20 cellular contexts compared by ENCODE assay signal in genomic region chr4:151709587-151709986, GRCh38. TPM values are rescaled to one million over a fixed set of nuclear protein-coding genes. Genes with fewer than 3 reads are reported as not detected.
DNase-seq lines count a peak whose midpoint lies in the region; ATAC-seq and TF ChIP-seq lines count a peak whose summit lies in the region.
"Had no signal": no experiment of that assay in that cellular context is flagged by ENCODE, and none has a peak within 500 bp of the region (broad histone marks: within the 10 kb centered on the region; RNA-seq: fewer than 3 reads in every experiment).

No MANE protein-coding gene starts in this region.

- no peaks in the 10 kb centered on the region for H3K9me3 Mint-ChIP-seq in activated naive CD4-positive, alpha-beta T cell treated with anti-CD3 and anti-CD28 coated beads, Interleukin-2, amount 50 U/mL, for 72 hours
- no peaks in the 10 kb centered on the region for H3K9me3 Mint-ChIP-seq in stimulated activated effector memory CD8-positive, alpha-beta T cell treated with anti-CD3 and anti-CD28 coated beads, Interleukin-12 subunit alpha, Interleukin-12 subunit beta, amount 100 ng/mL, for 72 hours
- H3K9me3 Mint-ChIP-seq: CD8-positive, alpha-beta T cell; GM23338; HFFc6 had no signal

- peaks cover 30% of the 10 kb centered on the region for H3K36me3 ChIP-seq in left ventricle myocardium inferior

- H3K36me3 Mint-ChIP-seq in activated naive CD4-positive, alpha-beta T cell treated with anti-CD3 and anti-CD28 coated beads, Interleukin-2, amount 50 U/mL, for 72 hours: peaks cover 7 to 8% of the 10 kb centered on the region in 2 donors
- peaks cover 9% of the 10 kb centered on the region for H3K36me3 Mint-ChIP-seq in stimulated activated effector memory CD8-positive, alpha-beta T cell treated with anti-CD3 and anti-CD28 coated beads, Interleukin-12 subunit alpha, Interleukin-12 subunit beta, amount 100 ng/mL, for 72 hours

- no peak overlapping the region for H3K4me3 Mint-ChIP-seq in stimulated activated effector memory CD8-positive, alpha-beta T cell treated with anti-CD3 and anti-CD28 coated beads, Interleukin-12 subunit alpha, Interleukin-12 subunit beta, amount 100 ng/mL, for 72 hours
- H3K4me3 Mint-ChIP-seq: B cell; CD8-positive, alpha-beta T cell; GM23338; HFFc6 had no signal

- peak overlapping the region; percentile 43 for H3K27ac ChIP-seq in right cardiac atrium (ENCODE audit: low read length)
- no peak overlapping the region for H3K27ac ChIP-seq in left ventricle myocardium inferior (replicated peaks)
- H3K27ac ChIP-seq in coronary artery: no peak overlapping the region
- H3K27ac ChIP-seq: BLaER1 treated with 17β-estradiol and CSF1 and Interleukin-3, amounts not matched to agents 10 nM and 100 nM had no signal

- H3K9me3 ChIP-seq in right cardiac atrium (ENCODE audit: control insufficient read depth, low read length) (no peaks in the 10 kb centered on the region), left ventricle myocardium inferior (replicated peaks) (no peaks in the 10 kb centered on the region)
- H3K9me3 ChIP-seq: BLaER1 treated with 17β-estradiol and CSF1 and Interleukin-3, amounts not matched to agents 10 nM and 100 nM had no signal

- no peak for ATAC-seq in activated naive CD4-positive, alpha-beta T cell treated with anti-CD3 and anti-CD28 coated beads, Interleukin-2, amount 50 U/mL, for 72 hours
- ATAC-seq in right cardiac atrium (no peak), HG03342 (IDR thresholded peaks at IDR 0.05; ENCODE audit: unreplicated experiment) (no peak)
- no peak for ATAC-seq in stimulated activated effector memory CD8-positive, alpha-beta T cell treated with anti-CD3 and anti-CD28 coated beads, Interleukin-12 subunit alpha, Interleukin-12 subunit beta, amount 100 ng/mL, for 72 hours
- ATAC-seq: CD8-positive, alpha-beta T cell; GM12878; GM23338; HCT116 had no signal

- 57% methylated on average over 7 of the region's 7 CpGs for WGBS in right cardiac atrium

- H3K4me1 ChIP-seq in right cardiac atrium (ENCODE audit: control insufficient read depth, insufficient read depth, low read length): no peaks in the 10 kb centered on the region
- peaks cover 7% of the 10 kb centered on the region for H3K4me1 ChIP-seq in left ventricle myocardium inferior
- H3K4me1 ChIP-seq: BLaER1 treated with 17β-estradiol and CSF1 and Interleukin-3, amounts not matched to agents 10 nM and 100 nM had no signal

- peak overlapping the region; percentile 28 to 67 for H3K27ac Mint-ChIP-seq in activated naive CD4-positive, alpha-beta T cell treated with anti-CD3 and anti-CD28 coated beads, Interleukin-2, amount 50 U/mL, for 72 hours
- H3K27ac Mint-ChIP-seq in stimulated activated effector memory CD8-positive, alpha-beta T cell treated with anti-CD3 and anti-CD28 coated beads, Interleukin-12 subunit alpha, Interleukin-12 subunit beta, amount 100 ng/mL, for 72 hours: peak overlapping the region; percentile 27
- H3K27ac Mint-ChIP-seq: B cell; CD8-positive, alpha-beta T cell; GM23338; HFFc6 had no signal

- intact Hi-C loops in right cardiac atrium (cut with DNase I) (no loop called here), left ventricle myocardium inferior (cut with micrococcal nuclease) (no loop called here), posterior cingulate gyrus (cut with DNase I) (no loop called here)

- TF ChIP-seq CTCF in left ventricle myocardium inferior (IDR thresholded peaks at IDR 0.05; ENCODE audit: borderline replicate concordance): no peak
- TF ChIP-seq CTCF in coronary artery (IDR thresholded peaks at IDR 0.05): no peak

- no peaks in the 10 kb centered on the region for H3K4me1 Mint-ChIP-seq in stimulated activated effector memory CD8-positive, alpha-beta T cell treated with anti-CD3 and anti-CD28 coated beads, Interleukin-12 subunit alpha, Interleukin-12 subunit beta, amount 100 ng/mL, for 72 hours
- H3K4me1 Mint-ChIP-seq: B cell, GM23338 had no signal

- H3K27me3 ChIP-seq in right cardiac atrium (ENCODE audit: control insufficient read depth, insufficient read depth) (no peaks in the 10 kb centered on the region), left ventricle myocardium inferior (ENCODE audit: low read depth) (no peaks in the 10 kb centered on the region)
- H3K27me3 ChIP-seq: BLaER1 treated with 17β-estradiol and CSF1 and Interleukin-3, amounts not matched to agents 10 nM and 100 nM had no signal

- H3K4me3 ChIP-seq in right cardiac atrium (ENCODE audit: low read length) (no peak overlapping the region), left ventricle myocardium inferior (no peak overlapping the region), coronary artery (no peak overlapping the region)
- H3K4me3 ChIP-seq: BLaER1 treated with 17β-estradiol and CSF1 and Interleukin-3, amounts not matched to agents 10 nM and 100 nM; GM12878; GM23338 had no signal

- DNase-seq in activated naive CD4-positive, alpha-beta T cell treated with anti-CD3 and anti-CD28 coated beads, Interleukin-2, amount 50 U/mL, for 72 hours (ENCODE audit: low spot score in 2 of 2): no peak
- no peak for DNase-seq in activated naive CD4-positive, alpha-beta T cell (lab: John Stamatoyannopoulos, UW)
- DNase-seq in right cardiac atrium (no peak), left ventricle myocardium inferior (no peak), coronary artery (ENCODE audit: low spot score) (peak; percentile 38), posterior cingulate gyrus (no peak)
- DNase-seq in stimulated activated effector memory CD8-positive, alpha-beta T cell treated with anti-CD3 and anti-CD28 coated beads, Interleukin-12 subunit alpha, Interleukin-12 subunit beta, amount 100 ng/mL, for 72 hours (ENCODE audit: low spot score in 2 of 2): no peak
- DNase-seq: CD8-positive, alpha-beta T cell; DMS 273 treated with DMSO at 0.1 percent for 48 hours; DMS53; DND-41; EL; HFFc6; IMR-90 had no signal

RNA-seq across cellular contexts. Expression of gene GATB, which starts 51.2 kb away (rescaled TPM):
- total RNA-seq in activated naive CD4-positive, alpha-beta T cell treated with anti-CD3 and anti-CD28 coated beads, Interleukin-2, amount 50 U/mL, for 72 hours: 10 to 100 TPM; 23.0 to 30.1 TPM
- total RNA-seq in right cardiac atrium: 100 to 1,000 TPM in 1 of 4 donors, 10 to 100 TPM in 3; 87.5 to 104 (median 91.0) TPM
- 182 TPM for polyA plus RNA-seq in right cardiac atrium
- total RNA-seq in left ventricle myocardium inferior: 102 TPM
